Comparison of ENCODE assay signal across 8 cellular contexts in the genomic region with DNA sequence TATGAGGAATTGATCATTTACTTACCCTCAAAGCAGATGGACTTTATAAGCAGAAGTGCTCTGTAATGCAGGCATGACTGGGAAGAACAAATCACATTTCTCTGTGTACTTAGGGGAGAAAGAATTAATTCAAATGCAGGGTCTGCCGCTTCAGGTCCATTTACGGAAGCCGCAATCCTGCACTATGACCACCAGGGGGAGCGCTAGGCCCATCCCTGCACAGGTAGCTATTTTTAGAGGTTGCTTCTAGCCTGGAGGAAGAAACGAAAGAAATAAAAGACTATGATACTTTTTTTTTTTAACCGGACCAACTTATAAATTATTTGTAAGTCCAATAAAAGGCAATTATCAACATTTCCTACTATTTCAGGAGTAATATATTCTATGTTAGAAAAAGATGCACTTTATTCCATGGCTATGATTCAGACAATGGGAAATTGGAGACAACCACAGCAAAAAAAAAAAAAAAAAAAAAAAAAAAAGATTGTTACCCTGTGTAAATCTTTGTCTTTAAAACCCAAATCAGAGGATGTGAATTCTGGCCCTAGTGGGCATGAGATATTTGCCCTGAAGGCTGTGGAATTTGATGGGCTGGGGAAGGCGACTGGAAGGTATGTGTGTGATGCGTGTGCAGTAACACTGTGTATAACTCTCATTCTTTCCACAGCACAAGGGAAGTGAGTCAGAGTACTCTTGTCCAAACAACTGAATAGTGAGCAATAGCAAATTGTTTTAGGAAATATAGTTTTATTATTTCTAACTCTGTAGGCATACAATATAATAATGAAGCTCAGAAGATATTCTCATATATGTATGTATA. TPM values are rescaled to one million over a fixed set of nuclear protein-coding genes. Genes with fewer than 3 reads are reported as not detected.
DNase-seq lines count a peak whose midpoint lies in the region; ATAC-seq, FAIRE-seq and TF ChIP-seq lines count a peak whose summit lies in the region.

No MANE protein-coding gene starts in this region.

- no peak overlapping the region for H2AK5ac ChIP-seq in mesendoderm (ENCODE audit: low read length)

- ATAC-seq in A549, result peak; percentile 75 to 83
- peak; percentile 87 for ATAC-seq in HG03103 (IDR thresholded peaks at IDR 0.05; ENCODE audit: low read depth, unreplicated experiment)

- H3K79me1 ChIP-seq in mesendoderm (ENCODE audit: low read length), result no peaks in the 10 kb centered on the region

- no peaks in the 10 kb centered on the region for H3K79me2 ChIP-seq in mesendoderm (ENCODE audit: control insufficient read depth, insufficient read depth, low read length)

- POLR2A ChIA-PET in A549 (lab: Yijun Ruan, JAX), result no interaction called here
- POLR2A ChIA-PET in activated CD4-positive, alpha-beta memory T cell treated with anti-CD3 and anti-CD28 coated beads for 36 hours (lab: Charles Lee), result no interaction called here

- no peak overlapping the region for H2BK15ac ChIP-seq in mesendoderm (replicated peaks; ENCODE audit: low read depth)

- no peaks in the 10 kb centered on the region for H3K36me3 ChIP-seq in mesendoderm (ENCODE audit: control insufficient read depth, insufficient read depth, low read length)

- no peak overlapping the region for H3K23ac ChIP-seq in mesendoderm (ENCODE audit: low read length)

- TF ChIP-seq POLR2A in A549 (IDR thresholded peaks at IDR 0.05; ENCODE audit: low read length), result no peak

- DNase-seq in A549 (ENCODE audit: low read depth in 1 of 2, low spot score in 1 of 2), result peak; percentile 35 to 58
- DNase-seq in NCI-H748 treated with DMSO at 0.1 percent for 48 hours (lab: John Stamatoyannopoulos, UW), result peak; percentile 55
- DNase-seq in activated CD4-positive, alpha-beta memory T cell treated with anti-CD3 and anti-CD28 coated beads for 36 hours, result peak; percentile 76
- peak; percentile 55 for DNase-seq in effector CD8-positive, alpha-beta T cell (lab: John Stamatoyannopoulos, UW)
- DNase-seq in mesendoderm, result peak; percentile 69
- peak; percentile 18 to 28 for DNase-seq in stimulated activated CD8-positive, alpha-beta memory T cell treated with anti-CD3 and anti-CD28 coated beads, Interleukin-15, amount 100 ng/mL, for 4 hours (ENCODE audit: low read depth in 2 of 2)

- H3K18ac ChIP-seq in mesendoderm (ENCODE audit: low read length), result no peak overlapping the region

- H3K27ac ChIP-seq in A549 (no peak overlapping the region), mesendoderm (ENCODE audit: low read depth, low read length) (no peak overlapping the region)

- H3K56ac ChIP-seq in mesendoderm (ENCODE audit: low read length), result no peak overlapping the region

- H3K27me3 Mint-ChIP-seq in activated CD4-positive, alpha-beta memory T cell treated with anti-CD3 and anti-CD28 coated beads for 36 hours, result peaks cover 3% of the 10 kb centered on the region

- no peaks in the 10 kb centered on the region for H3K36me3 Mint-ChIP-seq in activated CD4-positive, alpha-beta memory T cell treated with anti-CD3 and anti-CD28 coated beads for 36 hours

- intact Hi-C loops in activated CD4-positive, alpha-beta memory T cell treated with anti-CD3 and anti-CD28 coated beads for 36 hours (cut with micrococcal nuclease), result loop anchor here (2.0 kb wide), 3 partner anchors 1215 to 1715 kb away; a partner anchor contains a TSS

- no peak overlapping the region for H2BK120ac ChIP-seq in mesendoderm (ENCODE audit: low read depth, low read length)

- no peak overlapping the region for H4K8ac ChIP-seq in mesendoderm (ENCODE audit: low read depth, low read length)

- 6% methylated on average over 8 of the region's 8 CpGs for WGBS in A549 (ENCODE audit: missing lambda C conversion rate)
- no CpG with 5 or more reads among the region's 8 CpGs for WGBS in mesendoderm (ENCODE audit: extremely low coverage, insufficient coverage, low lambda C conversion rate)

- no peaks in the 10 kb centered on the region for H3K9me3 Mint-ChIP-seq in activated CD4-positive, alpha-beta memory T cell treated with anti-CD3 and anti-CD28 coated beads for 36 hours

- TF ChIP-seq EP300 in A549 (IDR thresholded peaks at IDR 0.05), result no peak

- H3K4ac ChIP-seq in mesendoderm (ENCODE audit: low read depth, low read length), result no peak overlapping the region

- CTCF ChIA-PET in A549 (lab: Yijun Ruan, JAX), result interaction anchor here (0.6 to 2.1 kb wide), 16 partner anchors 10 to 1306 kb away, joined by 3 to 12 read pairs (median 3); a partner anchor contains a TSS
- CTCF ChIA-PET in activated CD4-positive, alpha-beta memory T cell treated with anti-CD3 and anti-CD28 coated beads for 36 hours (lab: Charles Lee), result interaction anchor here (0.7 to 1.3 kb wide), 5 partner anchors 9 to 1332 kb away, joined by 3 to 5 read pairs (median 4); no protein-coding TSS in a partner anchor

- H3K4me1 ChIP-seq in A549 (no peaks in the 10 kb centered on the region), mesendoderm (ENCODE audit: control insufficient read depth, low read depth, low read length) (no peaks in the 10 kb centered on the region)

- no peak overlapping the region for H3K9ac ChIP-seq in mesendoderm (ENCODE audit: low read length)

- no peak overlapping the region for H2BK5ac ChIP-seq in mesendoderm (ENCODE audit: low read length)

- H3K27ac Mint-ChIP-seq in activated CD4-positive, alpha-beta memory T cell treated with anti-CD3 and anti-CD28 coated beads for 36 hours, result no peak overlapping the region

- H3K9me3 ChIP-seq in A549, result no peaks in the 10 kb centered on the region

- H3K4me3 ChIP-seq in A549 (no peak overlapping the region), GM12875 (ENCODE audit: low read depth, low read length) (no peak overlapping the region), mesendoderm (ENCODE audit: low read length) (no peak overlapping the region)

- TF ChIP-seq CTCF in A549 (IDR thresholded peaks at IDR 0.05) (peak; percentile 82), GM12875 (IDR thresholded peaks at IDR 0.05; ENCODE audit: borderline replicate concordance, insufficient read depth, low read depth, low read length) (peak; percentile 84)

- TF ChIP-seq RAD21 in A549 (conservative IDR thresholded peaks at IDR 0.05 in 1 of 2, IDR thresholded peaks at IDR 0.05 in 1 of 2), result peak; percentile 83 to 89

- H3K4me2 ChIP-seq in A549 (peak overlapping the region; percentile 49; the same call in 2 of the 3 replicates), mesendoderm (ENCODE audit: low read length) (no peak overlapping the region)

- H3K4me1 Mint-ChIP-seq in activated CD4-positive, alpha-beta memory T cell treated with anti-CD3 and anti-CD28 coated beads for 36 hours (ENCODE audit: low read depth), result peaks cover 4% of the 10 kb centered on the region

- no peak overlapping the region for H3K4me3 Mint-ChIP-seq in activated CD4-positive, alpha-beta memory T cell treated with anti-CD3 and anti-CD28 coated beads for 36 hours

- no peak for FAIRE-seq in A549 (lab: Jason Lieb, UNC)

- H4K5ac ChIP-seq in mesendoderm (ENCODE audit: low read length), result no peak overlapping the region

- no peaks in the 10 kb centered on the region for H3K27me3 ChIP-seq in mesendoderm (ENCODE audit: insufficient read depth, low read length, poor library complexity)

TF ChIP-seq in A549, 52 proteins besides CTCF, POLR2A, EP300 and RAD21 (continues in another document):
- TF ChIP-seq SREBF2 (IDR thresholded peaks at IDR 0.05) (no peak), ZC3H11A (IDR thresholded peaks at IDR 0.05) (no peak), HOXB5 (CRISPR knock-in tag; IDR thresholded peaks at IDR 0.05) (no peak), EHF (CRISPR knock-in tag; IDR thresholded peaks at IDR 0.05) (no peak), FOSL2 (IDR thresholded peaks at IDR 0.05) (no peak), FOSL2 (CRISPR knock-in tag; IDR thresholded peaks at IDR 0.05) (peak; percentile 10; the same call in 1 of the 2 replicates), PHF8 (IDR thresholded peaks at IDR 0.05; ENCODE audit: borderline replicate concordance, low read depth) (no peak), SMC3 (IDR thresholded peaks at IDR 0.05) (peak; percentile 74), POLR2AphosphoS2 (conservative IDR thresholded peaks at IDR 0.05; ENCODE audit: low read length) (no peak), RFX5 (IDR thresholded peaks at IDR 0.05) (no peak)
- TF ChIP-seq, protein P1, sequence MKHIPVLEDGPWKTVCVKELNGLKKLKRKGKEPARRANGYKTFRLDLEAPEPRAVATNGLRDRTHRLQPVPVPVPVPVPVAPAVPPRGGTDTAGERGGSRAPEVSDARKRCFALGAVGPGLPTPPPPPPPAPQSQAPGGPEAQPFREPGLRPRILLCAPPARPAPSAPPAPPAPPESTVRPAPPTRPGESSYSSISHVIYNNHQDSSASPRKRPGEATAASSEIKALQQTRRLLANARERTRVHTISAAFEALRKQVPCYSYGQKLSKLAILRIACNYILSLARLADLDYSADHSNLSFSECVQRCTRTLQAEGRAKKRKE (CRISPR knock-in tag; IDR thresholded peaks at IDR 0.05; ENCODE audit: low read depth), result no peak

RNA-seq across cellular contexts. Expression of a gene that starts 12.9 kb away (rescaled TPM):
- polyA plus RNA-seq in A549 (2011; rRNA removed), result not detected in 2 replicates
- polyA plus RNA-seq in A549 (2012; cell fraction: cytosol; rRNA removed), result not detected in 2 replicates
- not detected in 2 replicates for polyA plus RNA-seq in A549 (2012; cell fraction: nucleus; rRNA removed)
- not detected in 3 replicates for polyA plus RNA-seq in A549 (2017; fragmentation: RNase III; extraction: RNeasy Plus Mini Kit Qiagen cat#74134 plus additional on column Dnase treatment)
- polyA minus RNA-seq in A549 (2011; rRNA and poly(A)+ RNA removed), result not detected in 2 replicates
- not detected for total RNA-seq in activated CD4-positive, alpha-beta memory T cell treated with anti-CD3 and anti-CD28 coated beads for 36 hours
- 0.11 TPM for polyA plus RNA-seq in mesendoderm (2013, experiment 1 of 2)
- 0.13 TPM for polyA plus RNA-seq in mesendoderm (2013, experiment 2 of 2)

RNA-seq across cellular contexts. Expression of a gene that starts 22.5 kb away (rescaled TPM):
- polyA plus RNA-seq in A549 (2011; rRNA removed), result not detected in 2 replicates
- polyA plus RNA-seq in A549 (2012; cell fraction: cytosol; rRNA removed), result not detected in 2 replicates
- polyA plus RNA-seq in A549 (2012; cell fraction: nucleus; rRNA removed), result not detected in 2 replicates
- polyA plus RNA-seq in A549 (2017; fragmentation: RNase III; extraction: RNeasy Plus Mini Kit Qiagen cat#74134 plus additional on column Dnase treatment), result not detected in 3 replicates
- not detected in 2 replicates for polyA minus RNA-seq in A549 (2011; rRNA and poly(A)+ RNA removed)
- total RNA-seq in activated CD4-positive, alpha-beta memory T cell treated with anti-CD3 and anti-CD28 coated beads for 36 hours, result not detected
- polyA plus RNA-seq in mesendoderm (2013, experiment 1 of 2), result not detected
- polyA plus RNA-seq in mesendoderm (2013, experiment 2 of 2), result not detected

Comparison
In these comparisons a context has a peak if more than half of its experiments do, and no peak if none do; other contexts are left out.
1. DNase-seq: peak in every context shown above with its lines; median percentile 76 in activated CD4-positive, alpha-beta memory T cell treated with anti-CD3 and anti-CD28 coated beads for 36 hours; 69 in mesendoderm; 55 in NCI-H748 treated with DMSO at 0.1 percent for 48 hours; 55 in effector CD8-positive, alpha-beta T cell; 46 in A549; 23 in stimulated activated CD8-positive, alpha-beta memory T cell treated with anti-CD3 and anti-CD28 coated beads, Interleukin-15, amount 100 ng/mL, for 4 hours.